23 cellular contexts compared by ENCODE assay signal in the genomic region with DNA sequence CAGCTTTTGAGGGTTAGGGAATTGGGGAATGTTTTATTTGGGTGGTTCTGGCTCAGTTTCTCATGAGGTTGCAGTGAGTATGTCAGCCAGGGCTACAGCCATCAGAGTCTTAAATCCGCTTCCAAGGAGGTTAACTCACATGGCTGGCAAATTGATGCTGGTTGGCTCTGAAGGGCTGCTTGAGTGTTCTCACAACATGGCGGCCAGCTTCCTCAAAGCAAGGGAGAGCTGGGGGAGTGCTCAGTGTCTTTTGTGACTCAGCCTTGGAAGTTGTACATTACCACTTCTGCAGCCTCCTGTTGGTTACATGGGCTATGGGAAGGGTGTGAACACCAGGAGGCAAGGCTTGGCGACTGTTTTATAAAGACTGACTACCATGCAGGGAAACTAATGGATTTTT. TPM values are rescaled to one million over a fixed set of nuclear protein-coding genes. Genes with fewer than 3 reads are reported as not detected.
"Had no signal": no experiment of that assay in that cellular context is flagged by ENCODE, and none has a peak within 500 bp of the region (broad histone marks: within the 10 kb centered on the region; RNA-seq: fewer than 3 reads in every experiment).

No MANE protein-coding gene starts in this region.

- H3K4me3 Mint-ChIP-seq: immature natural killer cell; memory B cell; natural killer cell; stimulated activated effector memory CD8-positive, alpha-beta T cell treated with anti-CD3 and anti-CD28 coated beads, Interleukin-12 subunit alpha, Interleukin-12 subunit beta, amount 100 ng/mL, for 72 hours had no signal

- H3K27ac Mint-ChIP-seq: immature natural killer cell; memory B cell; natural killer cell; stimulated activated effector memory CD8-positive, alpha-beta T cell treated with anti-CD3 and anti-CD28 coated beads, Interleukin-12 subunit alpha, Interleukin-12 subunit beta, amount 100 ng/mL, for 72 hours had no signal

- H3K4me1 Mint-ChIP-seq: memory B cell; stimulated activated effector memory CD8-positive, alpha-beta T cell treated with anti-CD3 and anti-CD28 coated beads, Interleukin-12 subunit alpha, Interleukin-12 subunit beta, amount 100 ng/mL, for 72 hours had no signal

- H3K27me3 Mint-ChIP-seq: memory B cell had no signal

- H3K9me3 ChIP-seq: pancreas, thyroid gland, vagina had no signal

- H3K4me1 ChIP-seq: pancreas, stomach, thyroid gland, vagina had no signal

- H3K36me3 Mint-ChIP-seq: immature natural killer cell; natural killer cell; stimulated activated effector memory CD8-positive, alpha-beta T cell treated with anti-CD3 and anti-CD28 coated beads, Interleukin-12 subunit alpha, Interleukin-12 subunit beta, amount 100 ng/mL, for 72 hours had no signal

- H3K27ac ChIP-seq: pancreas, stomach, thyroid gland, vagina had no signal

- ATAC-seq: left ventricle myocardium superior; natural killer cell; pancreas; sciatic nerve; stimulated activated effector memory CD8-positive, alpha-beta T cell treated with anti-CD3 and anti-CD28 coated beads, Interleukin-12 subunit alpha, Interleukin-12 subunit beta, amount 100 ng/mL, for 72 hours had no signal

- DNase-seq: dorsolateral prefrontal cortex; effector CD4-positive, alpha-beta T cell; hypothalamus; immature natural killer cell; islet precursor cell; left ventricle myocardium superior; natural killer cell; occipital lobe; pancreas; stimulated activated CD4-positive, alpha-beta T cell treated with anti-CD3 and anti-CD28 coated beads, Interleukin-12 subunit alpha, Interleukin-12 subunit beta, amount 100 ng/mL, for 4 hours; stimulated activated CD4-positive, alpha-beta T cell treated with anti-CD3 and anti-CD28 coated beads, Interleukin-1b, Interleukin-23, amount 100 ng/mL, for 48 hours; stimulated activated CD4-positive, alpha-beta T cell treated with anti-CD3 and anti-CD28 coated beads, Interleukin-4, amount 100 ng/mL, for 24 hours; stimulated activated naive CD4-positive, alpha-beta T cell treated with Interleukin-2 at 50 U/mL for 16 hours; stomach; thyroid gland; trophoblast cell had no signal

- H3K9me3 Mint-ChIP-seq: immature natural killer cell, natural killer cell had no signal

- H3K27me3 ChIP-seq: dorsolateral prefrontal cortex, pancreas, stomach, thyroid gland, vagina had no signal

- H3K4me3 ChIP-seq: dorsolateral prefrontal cortex, lung, pancreas, smooth muscle cell, stomach, thyroid gland, vagina had no signal

- H3K36me3 ChIP-seq: pancreas, stomach, thyroid gland, vagina had no signal

RNA-seq across cellular contexts. Expression of a gene that starts 17.8 kb away (rescaled TPM):
- polyA plus RNA-seq: immature natural killer cell, neural cell had no signal
